ENCODE assay signal across 8 cellular contexts in the genomic region with DNA sequence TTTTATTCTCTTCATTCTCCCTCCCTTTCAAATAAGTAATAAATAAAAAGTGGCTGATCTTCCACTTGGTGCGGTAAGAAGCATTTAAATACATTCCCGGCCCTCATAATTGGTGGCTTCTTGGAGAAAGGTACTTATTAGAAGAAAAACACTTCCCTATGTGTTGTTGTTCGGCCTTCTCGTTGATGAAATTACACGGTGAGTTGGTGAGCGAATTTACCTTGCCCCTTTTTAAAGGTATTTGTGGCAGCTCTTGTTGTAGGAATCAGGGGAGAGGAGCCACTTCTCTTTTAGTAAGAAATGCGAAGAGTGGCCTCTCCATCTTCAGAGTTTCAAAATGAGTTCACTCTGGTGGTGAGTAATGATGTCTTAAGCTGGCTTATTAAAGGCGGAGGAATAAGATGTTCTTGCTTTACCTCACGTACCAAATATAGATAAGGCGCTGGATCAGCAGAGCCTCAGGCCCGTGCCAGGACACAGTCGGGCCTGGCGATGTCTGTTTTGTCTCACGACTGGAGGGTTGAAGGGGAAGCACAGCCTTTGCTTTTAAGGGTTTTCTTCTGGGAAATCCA.
DNase-seq lines count a peak whose midpoint lies in the region; ATAC-seq, FAIRE-seq and TF ChIP-seq lines count a peak whose summit lies in the region.

No MANE protein-coding gene starts in this region.

- H3K27ac ChIP-seq in HUES48 (ENCODE audit: low read depth, low read length) (peak overlapping the region; percentile 1), colonic mucosa (peak overlapping the region; percentile 42), psoas muscle (peak overlapping the region; percentile 92)

- intact Hi-C loops in colonic mucosa (cut with DNase I) = no loop called here
- intact Hi-C loops in psoas muscle (cut with DNase I) = loop anchor here in 1 of 2 donors (5.0 kb wide), 2 partner anchors 46 to 136 kb away; partner anchors contain the start of gene CUX1

- H3K9ac ChIP-seq in HUES48 (ENCODE audit: low read depth, low read length) = no peak overlapping the region
- H3K9ac ChIP-seq in colonic mucosa (ENCODE audit: low read depth in 2 of 2, low read length in 2 of 2) = no peak overlapping the region

- H3K36me3 ChIP-seq in HUES48 (ENCODE audit: control insufficient read depth, insufficient read depth, low read length) (no peaks in the 10 kb centered on the region), colonic mucosa (no peaks in the 10 kb centered on the region), psoas muscle (ENCODE audit: insufficient read depth in 1 of 2, low read depth in 1 of 2) (no peaks in the 10 kb centered on the region)

- no peak for TF ChIP-seq POLR2A in GM12891 (IDR thresholded peaks at IDR 0.05; ENCODE audit: low read depth, low read length)

- no peaks in the 10 kb centered on the region for H3K27me3 ChIP-seq in HUES48 (ENCODE audit: control insufficient read depth, insufficient read depth, low read length)
- H3K27me3 ChIP-seq in colonic mucosa = no peaks in the 10 kb centered on the region
- H3K27me3 ChIP-seq in psoas muscle (ENCODE audit: insufficient read depth in 3 of 3, low read length in 2 of 3) = no peaks in the 10 kb centered on the region

- no peaks in the 10 kb centered on the region for H3K9me3 ChIP-seq in HUES48 (ENCODE audit: control insufficient read depth, insufficient read depth, low read length)
- H3K9me3 ChIP-seq in colonic mucosa = no peaks in the 10 kb centered on the region
- no peaks in the 10 kb centered on the region for H3K9me3 ChIP-seq in psoas muscle

- ATAC-seq in psoas muscle = peak; percentile 83 to 86 (median 84)
- no peak for ATAC-seq in GM18907 (IDR thresholded peaks at IDR 0.05; ENCODE audit: unreplicated experiment)
- ATAC-seq in HG02678 (IDR thresholded peaks at IDR 0.05; ENCODE audit: unreplicated experiment) = no peak

- no peak overlapping the region for H3K4me3 ChIP-seq in HUES48 (ENCODE audit: low read depth, low read length)
- H3K4me3 ChIP-seq in colonic mucosa = no peak overlapping the region
- no peak overlapping the region for H3K4me3 ChIP-seq in psoas muscle

- peak; percentile 16 for FAIRE-seq in GM12891 (lab: Jason Lieb, UNC)

- H3K4me1 ChIP-seq in HUES48 (ENCODE audit: control insufficient read depth, insufficient read depth, low read length) (peaks cover 7% of the 10 kb centered on the region), colonic mucosa (no peaks in the 10 kb centered on the region), psoas muscle (peaks cover 66% of the 10 kb centered on the region)

- TF ChIP-seq CTCF in colonic mucosa (IDR thresholded peaks at IDR 0.05) (no peak), psoas muscle (IDR thresholded peaks at IDR 0.05) (no peak)

- WGBS in psoas muscle, 3 donors = 45 to 62% (median 48%) methylated on average over 14 of the region's 14 CpGs

- DNase-seq in GM12891 (ENCODE audit: insufficient read length, low spot score) = peak; percentile 56
- no peak for DNase-seq in colonic mucosa
- DNase-seq in psoas muscle = peak; percentile 57 to 82
- no peak for DNase-seq in NK-92 (lab: John Stamatoyannopoulos, UW; ENCODE audit: unreplicated experiment)
- DNase-seq in NCI-H1930 (lab: John Stamatoyannopoulos, UW) = no peak

TF ChIP-seq in GM12891, 5 proteins besides CTCF, POLR2A, EP300 and RAD21:
- peak; percentile 85 for TF ChIP-seq SPI1 (IDR thresholded peaks at IDR 0.05; ENCODE audit: low read depth, low read length)
- no peak for TF ChIP-seq TAF1 (IDR thresholded peaks at IDR 0.05; ENCODE audit: low read depth, low read length)

Comparison
In these comparisons a context has a peak if more than half of its experiments do, and no peak if none do; other contexts are left out.
1. DNase-seq: peak in GM12891 (single experiment) and psoas muscle (2 of 2); none in colonic mucosa (single experiment), NK-92 (single experiment) and NCI-H1930 (0 of 2).
2. H3K27ac ChIP-seq: peak in every context shown above with its lines; median percentile 92 in psoas muscle; 42 in colonic mucosa; 1 in HUES48.
3. ATAC-seq: peak in psoas muscle (4 of 4); none in GM18907 (single experiment) and HG02678 (single experiment).